In genomic region chr1:28602536-28603439, GRCh38 we compare ENCODE assay signal across 8 cellular contexts. TPM values are rescaled to one million over a fixed set of nuclear protein-coding genes. Genes with fewer than 3 reads are reported as not detected.
DNase-seq lines count a peak whose midpoint lies in the region; FAIRE-seq and TF ChIP-seq lines count a peak whose summit lies in the region.

No MANE protein-coding gene starts in this region.

- H3K79me2 ChIP-seq in OCI-LY3 (ENCODE audit: low read length) (no peaks in the 10 kb centered on the region), keratinocyte (ENCODE audit: control insufficient read depth, insufficient read depth, low read length) (no peaks in the 10 kb centered on the region)

- H3K4me1 ChIP-seq in HEK293 (ENCODE audit: control insufficient read depth, insufficient read depth, low read length) (peaks cover 5% of the 10 kb centered on the region), OCI-LY3 (ENCODE audit: low read length) (peaks cover 26% of the 10 kb centered on the region), keratinocyte (ENCODE audit: control insufficient read depth, extremely low read depth, insufficient read depth, low read length) (peaks cover 25% of the 10 kb centered on the region)

- H3K9ac ChIP-seq in OCI-LY3 (ENCODE audit: low read length), result no peak overlapping the region
- H3K9ac ChIP-seq in keratinocyte (ENCODE audit: control insufficient read depth, extremely low read depth, insufficient read depth, low read length), result peak overlapping the region; percentile 52

- no peak overlapping the region for H3K27ac Mint-ChIP-seq in MCF 10A (ENCODE audit: low read depth, unreplicated experiment)

- H3K9me3 ChIP-seq in HEK293 (ENCODE audit: control insufficient read depth, insufficient read depth, low read depth, low read length) (no peaks in the 10 kb centered on the region), OCI-LY3 (ENCODE audit: insufficient read depth, low read length) (no peaks in the 10 kb centered on the region), keratinocyte (ENCODE audit: control insufficient read depth, low read depth, low read length) (no peaks in the 10 kb centered on the region)

- no peaks in the 10 kb centered on the region for H3K27me3 Mint-ChIP-seq in MCF 10A (ENCODE audit: insufficient read depth, unreplicated experiment)

- H3K4me3 ChIP-seq in HEK293 (ENCODE audit: low read depth, low read length), result no peak overlapping the region
- no peak overlapping the region for H3K4me3 ChIP-seq in OCI-LY3 (ENCODE audit: low read length)
- no peak overlapping the region for H3K4me3 ChIP-seq in keratinocyte (ENCODE audit: control insufficient read depth in 2 of 3, extremely low read depth in 1 of 3, insufficient read depth in 2 of 3, low read depth in 1 of 3, low read length in 3 of 3)

- H3K9me1 ChIP-seq in keratinocyte (ENCODE audit: control insufficient read depth, extremely low read depth, insufficient read depth, low read length), result no peaks in the 10 kb centered on the region

- dilution Hi-C loops in keratinocyte (cut with MboI; ENCODE audit: extremely low pct_ligation_motif_present, low sequenced_read_pairs), result no loop called here

- no TSS peak for BruUV-seq in MCF 10A (replicated peaks; lab: Mats Ljungman, UMichigan)

- no peak overlapping the region for H2AFZ ChIP-seq in OCI-LY3 (ENCODE audit: low read depth, low read length)
- no peak overlapping the region for H2AFZ ChIP-seq in keratinocyte (ENCODE audit: control insufficient read depth, low read length)

- intact Hi-C loops in MCF 10A (cut with micrococcal nuclease), result loop anchor here (1.0 to 2.0 kb wide), 5 partner anchors 22 to 243 kb away; partner anchors contain the start of gene TRNAU1AP

- no peak overlapping the region for H3K27ac ChIP-seq in HEK293 (ENCODE audit: extremely low read depth, low read depth, low read length)
- H3K27ac ChIP-seq in OCI-LY3 (ENCODE audit: low read length), result no peak overlapping the region
- H3K27ac ChIP-seq in keratinocyte (ENCODE audit: control insufficient read depth, insufficient read depth, low read length), result peak overlapping the region; percentile 65

- POLR2A ChIA-PET in HEK293 (lab: Yijun Ruan, JAX), result interaction anchor here (0.6 to 5.4 kb wide), 11 partner anchors 16 to 355 kb away, joined by 3 to 56 read pairs (median 3); partner anchors contain the start of gene RCC1
- POLR2A ChIA-PET in MCF 10A (lab: Yijun Ruan, JAX), result interaction anchor here (0.8 to 5.6 kb wide), 12 partner anchors 13 to 354 kb away, joined by 3 to 64 read pairs (median 4); partner anchors contain the start of genes RCC1, RNU11, TAF12 and YTHDF2

- H3K27me3 ChIP-seq in OCI-LY3 (ENCODE audit: low read depth, low read length) (no peaks in the 10 kb centered on the region), keratinocyte (ENCODE audit: control insufficient read depth, extremely low read depth, insufficient read depth, low read length) (no peaks in the 10 kb centered on the region)

- peak; percentile 83 for DNase-seq in DMS 273 (lab: John Stamatoyannopoulos, UW; ENCODE audit: unreplicated experiment)
- DNase-seq in MCF 10A (ENCODE audit: unreplicated experiment), result peak; percentile 87
- DNase-seq in keratinocyte (ENCODE audit: low read depth, low spot score), result no peak
- peak; percentile 81 for DNase-seq in stromal cell of bone marrow (ENCODE audit: low read depth)
- DNase-seq in activated gamma-delta T cell treated with Interleukin-2 at 50 U/mL for 16 hours, result no peak
- DNase-seq in HK-2 (ENCODE audit: unreplicated experiment), result no peak

- no peak overlapping the region for H3K4me3 Mint-ChIP-seq in MCF 10A (ENCODE audit: unreplicated experiment)

- no peaks in the 10 kb centered on the region for H3K9me3 Mint-ChIP-seq in MCF 10A (ENCODE audit: unreplicated experiment)

- TF ChIP-seq CTCF in HEK293 (tag by site-specific recombination; IDR thresholded peaks at IDR 0.05) (peak; percentile 47), OCI-LY3 (IDR thresholded peaks at IDR 0.05; ENCODE audit: low read depth, low read length) (peak; percentile 80), MCF 10A (IDR thresholded peaks at IDR 0.05; ENCODE audit: unreplicated experiment) (peak; percentile 76), keratinocyte (optimal IDR thresholded peaks at IDR 0.05 in 1 of 3, IDR thresholded peaks at IDR 0.05 in 1 of 3, conservative IDR thresholded peaks at IDR 0.05 in 1 of 3; ENCODE audit: extremely low read depth in 1 of 3, insufficient read depth in 2 of 3, low read length in 3 of 3) (peak; percentile 60 to 81 (median 75))

- H3K36me3 Mint-ChIP-seq in MCF 10A (ENCODE audit: insufficient read depth, unreplicated experiment), result peaks cover 54% of the 10 kb centered on the region

- H3K4me2 ChIP-seq in OCI-LY3 (ENCODE audit: low read length), result no peak overlapping the region
- H3K4me2 ChIP-seq in keratinocyte (ENCODE audit: control insufficient read depth, extremely low read depth, insufficient read depth, low read depth, low read length), result no peak overlapping the region

- no peaks in the 10 kb centered on the region for H4K20me1 ChIP-seq in OCI-LY3 (ENCODE audit: insufficient read depth, low read length)
- H4K20me1 ChIP-seq in keratinocyte (ENCODE audit: control insufficient read depth, extremely low read depth, insufficient read depth, low read length), result no peaks in the 10 kb centered on the region

- H3K36me3 ChIP-seq in HEK293 (ENCODE audit: control insufficient read depth in 2 of 2, insufficient read depth in 1 of 2, low read length in 2 of 2) (peaks cover 4 to 54% of the 10 kb centered on the region in 2 experiments; a peak in 2 of 3 replicates), OCI-LY3 (replicated peaks; ENCODE audit: low read depth, low read length) (no peaks in the 10 kb centered on the region), keratinocyte (ENCODE audit: control insufficient read depth in 2 of 2, extremely low read depth in 1 of 2, insufficient read depth in 2 of 2, low read length in 2 of 2) (peaks cover 14 to 20% of the 10 kb centered on the region in 2 experiments)

- FAIRE-seq in keratinocyte (lab: Jason Lieb, UNC), result no peak

- peaks cover 10% of the 10 kb centered on the region for H3K4me1 Mint-ChIP-seq in MCF 10A (ENCODE audit: insufficient read depth, unreplicated experiment)

- CTCF ChIA-PET in HEK293 (lab: Yijun Ruan, JAX), result interaction anchor here (0.6 to 4.5 kb wide), 29 partner anchors 9 to 693 kb away, joined by 3 to 26 read pairs (median 4); no protein-coding TSS in a partner anchor
- CTCF ChIA-PET in MCF 10A (lab: Yijun Ruan, JAX), result interaction anchor here (0.6 to 5.5 kb wide), 26 partner anchors 8 to 1121 kb away, joined by 3 to 37 read pairs (median 4); partner anchors contain the start of gene RCC1

TF ChIP-seq in HEK293, 187 proteins besides CTCF, POLR2A, EP300 and RAD21 (continues in another document):
- TF ChIP-seq ZNF548 (tag by site-specific recombination; IDR thresholded peaks at IDR 0.05) (no peak), ZXDB (tag by site-specific recombination; IDR thresholded peaks at IDR 0.05) (peak; percentile 28; the same call in 1 of the 2 replicates), ZNF335 (tag by site-specific recombination; conservative IDR thresholded peaks at IDR 0.05) (peak; percentile 49; the same call in 1 of the 2 replicates), HOXD13 (CRISPR knock-in tag; IDR thresholded peaks at IDR 0.05; ENCODE audit: borderline replicate concordance) (no peak), ZIC2 (tag by site-specific recombination; IDR thresholded peaks at IDR 0.05) (peak; percentile 24; the same call in 1 of the 2 replicates)

RNA-seq across cellular contexts. Expression of gene RAB42, which starts 10.7 kb away (rescaled TPM):
- not detected in 2 replicates for total RNA-seq in MCF 10A (2022)
- 0.05 to 0.27 TPM (median 0.17 TPM) in 3 replicates for polyA plus RNA-seq in keratinocyte
- not detected for polyA plus RNA-seq in keratinocyte (2011; ENCODE audit: low read depth)
- polyA plus RNA-seq in keratinocyte (2011; cell fraction: cytosol; rRNA removed), result 0.09 and 0.12 TPM in 2 replicates
- polyA plus RNA-seq in keratinocyte (2011; cell fraction: nucleus; rRNA removed), result 0.15 TPM in 1 of 2 replicates, not detected in the other
- 0.08 and 0.09 TPM in 2 replicates for polyA plus RNA-seq in keratinocyte (2012; ENCODE audit: low replicate concordance)
- 0.16 to 0.30 TPM in 2 of 3 replicates, not detected in the other for polyA minus RNA-seq in keratinocyte
- polyA minus RNA-seq in keratinocyte (2011; cell fraction: cytosol; rRNA and poly(A)+ RNA removed), result not detected
- polyA minus RNA-seq in keratinocyte (2011; cell fraction: nucleus; rRNA and poly(A)+ RNA removed), result 0.42 TPM in 1 of 2 replicates, not detected in the other

RNA-seq across cellular contexts. Expression of gene TAF12, which starts 40.1 kb away (rescaled TPM):
- 29.7 and 40.9 TPM in 2 replicates for total RNA-seq in MCF 10A (2022)
- polyA plus RNA-seq in keratinocyte, result 44.7 to 56.9 TPM (median 45.2 TPM) in 3 replicates
- 59.2 TPM for polyA plus RNA-seq in keratinocyte (2011; ENCODE audit: low read depth)
- 44.1 and 53.6 TPM in 2 replicates for polyA plus RNA-seq in keratinocyte (2011; cell fraction: cytosol; rRNA removed)
- polyA plus RNA-seq in keratinocyte (2011; cell fraction: nucleus; rRNA removed), result 24.6 and 28.0 TPM in 2 replicates
- polyA plus RNA-seq in keratinocyte (2012; ENCODE audit: low replicate concordance), result 35.3 and 35.8 TPM in 2 replicates
- polyA minus RNA-seq in keratinocyte, result 6.4 to 22.3 TPM (median 22.0 TPM) in 3 replicates
- polyA minus RNA-seq in keratinocyte (2011; cell fraction: cytosol; rRNA and poly(A)+ RNA removed), result 14.6 TPM
- polyA minus RNA-seq in keratinocyte (2011; cell fraction: nucleus; rRNA and poly(A)+ RNA removed), result 4.5 and 7.1 TPM in 2 replicates

RNA-seq across cellular contexts. Expression of gene RNU11, which starts 45.6 kb away (rescaled TPM):
- not detected in 2 replicates for total RNA-seq in MCF 10A (2022)
- polyA plus RNA-seq in keratinocyte, result not detected in 3 replicates
- polyA plus RNA-seq in keratinocyte (2011; ENCODE audit: low read depth), result not detected
- not detected in 2 replicates for polyA plus RNA-seq in keratinocyte (2011; cell fraction: cytosol; rRNA removed)
- polyA plus RNA-seq in keratinocyte (2011; cell fraction: nucleus; rRNA removed), result not detected in 2 replicates
- polyA plus RNA-seq in keratinocyte (2012; ENCODE audit: low replicate concordance), result not detected in 2 replicates
- polyA minus RNA-seq in keratinocyte, result not detected in 3 replicates
- polyA minus RNA-seq in keratinocyte (2011; cell fraction: cytosol; rRNA and poly(A)+ RNA removed), result not detected
- polyA minus RNA-seq in keratinocyte (2011; cell fraction: nucleus; rRNA and poly(A)+ RNA removed), result not detected in 2 replicates

RNA-seq across cellular contexts. Expression of gene TRNAU1AP, which starts 49.9 kb away (rescaled TPM):
- 28.2 and 33.4 TPM in 2 replicates for total RNA-seq in MCF 10A (2022)
- 28.9 to 43.5 TPM (median 40.4 TPM) in 3 replicates for polyA plus RNA-seq in keratinocyte
- 20.9 TPM for polyA plus RNA-seq in keratinocyte (2011; ENCODE audit: low read depth)
- polyA plus RNA-seq in keratinocyte (2011; cell fraction: cytosol; rRNA removed), result 23.1 and 27.7 TPM in 2 replicates
- polyA plus RNA-seq in keratinocyte (2011; cell fraction: nucleus; rRNA removed), result 33.8 and 34.5 TPM in 2 replicates
- polyA plus RNA-seq in keratinocyte (2012; ENCODE audit: low replicate concordance), result 25.7 and 31.9 TPM in 2 replicates
- polyA minus RNA-seq in keratinocyte, result 10.1 to 19.9 TPM (median 11.8 TPM) in 3 replicates
- polyA minus RNA-seq in keratinocyte (2011; cell fraction: cytosol; rRNA and poly(A)+ RNA removed), result 5.6 TPM
- polyA minus RNA-seq in keratinocyte (2011; cell fraction: nucleus; rRNA and poly(A)+ RNA removed), result 8.3 and 10.3 TPM in 2 replicates

Comparison
In these comparisons a context has a peak if more than half of its experiments do, and no peak if none do; other contexts are left out.
1. DNase-seq: peak in DMS 273 (single experiment), MCF 10A (single experiment) and stromal cell of bone marrow (single experiment); none in keratinocyte (single experiment), activated gamma-delta T cell treated with Interleukin-2 at 50 U/mL for 16 hours (single experiment) and HK-2 (single experiment).
2. Peak in every context shown above with its lines, with median percentiles within 50 percentile points of each other: CTCF ChIP-seq.